ENCODE assay signal across 31 cellular contexts in genomic region chr5:17087035-17087434, GRCh38.
DNase-seq lines count a peak whose midpoint lies in the region; ATAC-seq, FAIRE-seq and TF ChIP-seq lines count a peak whose summit lies in the region.
"Had no signal": no experiment of that assay in that cellular context is flagged by ENCODE, and none has a peak within 500 bp of the region (broad histone marks: within the 10 kb centered on the region; RNA-seq: fewer than 3 reads in every experiment).

No MANE protein-coding gene starts in this region.

- H3K4me1 Mint-ChIP-seq in astrocyte (ENCODE audit: low read depth, unreplicated experiment): peaks cover 10% of the 10 kb centered on the region
- H3K4me1 Mint-ChIP-seq: naive thymus-derived CD4-positive, alpha-beta T cell had no signal

- H3K27ac Mint-ChIP-seq in astrocyte (ENCODE audit: unreplicated experiment): no peak overlapping the region
- H3K27ac Mint-ChIP-seq: CD8-positive, alpha-beta T cell; naive thymus-derived CD4-positive, alpha-beta T cell; T-helper 2 cell treated with Interferon-gamma antibody and Interleukin-4, amounts not matched to agents 5 μg/mL and 100 μg/mL, for 36 hours had no signal

- no peak overlapping the region for H3K4me3 Mint-ChIP-seq in astrocyte (ENCODE audit: unreplicated experiment)
- H3K4me3 Mint-ChIP-seq: CD8-positive, alpha-beta T cell; naive thymus-derived CD4-positive, alpha-beta T cell; T-helper 2 cell treated with Interferon-gamma antibody and Interleukin-4, amounts not matched to agents 5 μg/mL and 100 μg/mL, for 36 hours had no signal

- H3K9ac ChIP-seq in astrocyte (ENCODE audit: low read length): no peak overlapping the region
- H3K9ac ChIP-seq: KMS-11 had no signal

- H3K79me2 ChIP-seq in astrocyte (ENCODE audit: insufficient read depth, low read length): no peaks in the 10 kb centered on the region

- H4K20me1 ChIP-seq in astrocyte (ENCODE audit: insufficient read depth, low read length): no peaks in the 10 kb centered on the region

- no peaks in the 10 kb centered on the region for H3K9me3 Mint-ChIP-seq in astrocyte (ENCODE audit: unreplicated experiment)
- H3K9me3 Mint-ChIP-seq: CD8-positive, alpha-beta T cell; T-helper 2 cell treated with Interferon-gamma antibody and Interleukin-4, amounts not matched to agents 5 μg/mL and 100 μg/mL, for 36 hours had no signal

- no peak for TF ChIP-seq CTCF in astrocyte (IDR thresholded peaks at IDR 0.05; ENCODE audit: insufficient read depth, low read depth, low read length)
- TF ChIP-seq CTCF in tibial artery (IDR thresholded peaks at IDR 0.05): no peak
- no peak for TF ChIP-seq CTCF in ascending aorta (IDR thresholded peaks at IDR 0.05)

- no peaks in the 10 kb centered on the region for H3K36me3 Mint-ChIP-seq in astrocyte (ENCODE audit: low read depth, unreplicated experiment)
- H3K36me3 Mint-ChIP-seq: CD8-positive, alpha-beta T cell; naive thymus-derived CD4-positive, alpha-beta T cell had no signal

- ATAC-seq in GM19397 (IDR thresholded peaks at IDR 0.05; ENCODE audit: unreplicated experiment): no peak
- ATAC-seq: CD8-positive, alpha-beta T cell; heart right ventricle; left lung; naive thymus-derived CD4-positive, alpha-beta T cell; SK-N-SH treated with all-trans-retinoic acid at 6 μM for 48 hours; stimulated activated naive CD8-positive, alpha-beta T cell treated with anti-CD3 and anti-CD28 coated beads, Interleukin-15, Interleukin-2, amounts not matched to agents 100 U/mL and 50 U/mL, for 24 hours had no signal

- intact Hi-C loops in tibial artery (cut with DNase I; ENCODE audit: low total_unique reads) (no loop called here), ascending aorta (cut with DNase I) (no loop called here)

- no peaks in the 10 kb centered on the region for H3K9me3 ChIP-seq in astrocyte (ENCODE audit: insufficient read depth, low read depth, low read length)
- H3K9me3 ChIP-seq in tibial artery: no peaks in the 10 kb centered on the region
- H3K9me3 ChIP-seq in ascending aorta: no peaks in the 10 kb centered on the region
- H3K9me3 ChIP-seq: breast epithelium, heart right ventricle, left lung, testis, uterus had no signal

- H3K27ac ChIP-seq in astrocyte (ENCODE audit: low read depth, low read length) (no peak overlapping the region), tibial artery (no peak overlapping the region), ascending aorta (no peak overlapping the region)
- H3K27ac ChIP-seq: 22Rv1, breast epithelium, epithelial cell of prostate, heart right ventricle, KMS-11, left lung, skin epidermis, testis, uterus, VCaP had no signal

- DNase-seq in A172 (ENCODE audit: low spot score) (peak; percentile 19), HTR-8/SVneo (ENCODE audit: insufficient read length, low spot score) (peak; percentile 56), astrocyte (ENCODE audit: low read depth) (peak; percentile 44), islet precursor cell (peak; percentile 88), tibial artery (no peak), ascending aorta (ENCODE audit: low spot score in 2 of 2) (no peak), HuH-7 (ENCODE audit: low spot score) (no peak)
- DNase-seq: activated CD4-positive, alpha-beta T cell treated with anti-CD3 and anti-CD28 coated beads for 48 hours; activated T-cell treated with anti-CD3 and anti-CD28 coated beads, Interleukin-2, amount 50 U/mL, for 48 hours; AML-193; CD8-positive, alpha-beta T cell; effector CD8-positive, alpha-beta T cell; heart right ventricle; left lung; naive thymus-derived CD4-positive, alpha-beta T cell; NCI-H1436; NCI-H2107; stimulated activated naive CD8-positive, alpha-beta T cell treated with anti-CD3 and anti-CD28 coated beads, Interleukin-15, Interleukin-2, amounts not matched to agents 100 U/mL and 50 U/mL, for 24 hours; testis; uterus had no signal

- H3K4me1 ChIP-seq in astrocyte (ENCODE audit: insufficient read depth, low read length) (peaks cover 4% of the 10 kb centered on the region), tibial artery (no peaks in the 10 kb centered on the region), ascending aorta (no peaks in the 10 kb centered on the region)
- H3K4me1 ChIP-seq: breast epithelium, heart right ventricle, left lung, testis, uterus had no signal

- H3K36me3 ChIP-seq in astrocyte (ENCODE audit: insufficient read depth, low read length): no peaks in the 10 kb centered on the region
- no peaks in the 10 kb centered on the region for H3K36me3 ChIP-seq in tibial artery
- H3K36me3 ChIP-seq in ascending aorta: no peaks in the 10 kb centered on the region
- H3K36me3 ChIP-seq: breast epithelium, heart right ventricle, left lung, uterus had no signal

- no peak overlapping the region for H3K4me2 ChIP-seq in astrocyte (ENCODE audit: low read length)
- H3K4me2 ChIP-seq: KMS-11 had no signal

- peaks cover 14% of the 10 kb centered on the region for H3K27me3 Mint-ChIP-seq in astrocyte (ENCODE audit: low read depth, unreplicated experiment)
- H3K27me3 Mint-ChIP-seq: naive thymus-derived CD4-positive, alpha-beta T cell had no signal

- no peak overlapping the region for H3K4me3 ChIP-seq in astrocyte (ENCODE audit: insufficient read depth, low read depth, low read length)
- no peak overlapping the region for H3K4me3 ChIP-seq in tibial artery
- H3K4me3 ChIP-seq in ascending aorta: no peak overlapping the region
- H3K4me3 ChIP-seq: breast epithelium, heart right ventricle, left lung, skin epidermis, testis, uterus had no signal

- H2AFZ ChIP-seq in astrocyte (ENCODE audit: low read depth, low read length): no peak overlapping the region

- H3K27me3 ChIP-seq in astrocyte (ENCODE audit: insufficient read depth, low read length) (no peaks in the 10 kb centered on the region), tibial artery (no peaks in the 10 kb centered on the region), ascending aorta (no peaks in the 10 kb centered on the region)
- H3K27me3 ChIP-seq: breast epithelium, heart right ventricle, left lung, testis, uterus had no signal

- FAIRE-seq in HTR-8/SVneo (lab: Jason Lieb, UNC): no peak
- FAIRE-seq in astrocyte (lab: Jason Lieb, UNC): no peak
- FAIRE-seq: colon, H1 had no signal

Comparison
In these comparisons a context has a peak if more than half of its experiments do, and no peak if none do; other contexts are left out.
1. DNase-seq: peak in A172 (single experiment), HTR-8/SVneo (single experiment), astrocyte (single experiment) and islet precursor cell (single experiment); none in tibial artery (0 of 2), ascending aorta (0 of 2) and HuH-7 (single experiment).